ENCODE assay signal across 8 cellular contexts in genomic region chr21:41777934-41778815, GRCh38. TPM values are rescaled to one million over a fixed set of nuclear protein-coding genes. Genes with fewer than 3 reads are reported as not detected.
DNase-seq lines count a peak whose midpoint lies in the region; ATAC-seq, FAIRE-seq and TF ChIP-seq lines count a peak whose summit lies in the region.

No MANE protein-coding gene starts in this region.

- TF ChIP-seq POLR2A in HepG2 (IDR thresholded peaks at IDR 0.05; ENCODE audit: insufficient read depth in 1 of 2, low read depth in 2 of 2, low read length in 2 of 2), result no peak
- no peak for TF ChIP-seq POLR2A in tibial nerve (IDR thresholded peaks at IDR 0.05)

- H3K4me2 ChIP-seq in HepG2 (ENCODE audit: low read depth, low read length), result peak overlapping the region; percentile 87

- no peak overlapping the region for H2AFZ ChIP-seq in HepG2 (ENCODE audit: low read length)

- H3K27ac ChIP-seq in HepG2 (ENCODE audit: extremely low read length, insufficient read depth, low read length) (no peak overlapping the region), tibial nerve (peak overlapping the region in 1 of 4 donors; percentile 41)

- in situ Hi-C loops in HepG2 (cut with HindIII; ENCODE audit: extremely low pct_ligation_motif_present, low pct_unique_long_range_greater_than_20kb), result loop anchor here (5.0 kb wide), 1 partner anchor 166 kb away; no protein-coding TSS in a partner anchor

- H3K9me3 ChIP-seq in HepG2 (ENCODE audit: low read length) (no peaks in the 10 kb centered on the region), tibial nerve (no peaks in the 10 kb centered on the region)

- POLR2A ChIA-PET in HepG2 (lab: Yijun Ruan, JAX), result interaction anchor here (0.7 to 1.6 kb wide), 6 partner anchors 9 to 161 kb away, joined by 3 to 11 read pairs (median 3); no protein-coding TSS in a partner anchor

- H3K4me3 ChIP-seq in HepG2 (replicated peaks in 1 of 3; ENCODE audit: insufficient read depth in 1 of 3, low read depth in 2 of 3, low read length in 3 of 3), result no peak overlapping the region
- H3K4me3 ChIP-seq in tibial nerve, result peak overlapping the region in 1 of 4 donors; percentile 11

- DNase-seq in COLO668 (lab: John Stamatoyannopoulos, UW; ENCODE audit: unreplicated experiment), result peak; percentile 67
- peak; percentile 85 for DNase-seq in H4 (ENCODE audit: low spot score)
- DNase-seq in NCI-H748 (lab: John Stamatoyannopoulos, UW; ENCODE audit: unreplicated experiment), result peak; percentile 80
- DNase-seq in dermis blood vessel endothelial cell, result peak; percentile 84
- peak; percentile 51 for DNase-seq in HepG2 (ENCODE audit: low spot score)
- peak; percentile 81 to 96 for DNase-seq in tibial nerve (ENCODE audit: low spot score in 2 of 2)
- DNase-seq in NCI-H128 (lab: John Stamatoyannopoulos, UW; ENCODE audit: unreplicated experiment), result no peak
- DNase-seq in activated gamma-delta T cell treated with Interleukin-2 at 50 U/mL for 16 hours, result no peak

- no peaks in the 10 kb centered on the region for H3K79me2 ChIP-seq in HepG2 (ENCODE audit: insufficient read depth, low read length)

- H3K4me1 ChIP-seq in HepG2 (ENCODE audit: insufficient read depth, low read length) (peaks cover 41% of the 10 kb centered on the region), tibial nerve (peaks cover 0 to 9% (median 5%) of the 10 kb centered on the region in 4 donors)

- CTCF ChIA-PET in HepG2 (lab: Yijun Ruan, JAX; ENCODE audit: low intra/inter-chr PET ratio, low total read pairs), result interaction anchor here (0.7 to 4.1 kb wide), 5 partner anchors 10 to 166 kb away, joined by 3 to 51 read pairs (median 7); no protein-coding TSS in a partner anchor

- ATAC-seq in HepG2, result peak; percentile 75

- H4K20me1 ChIP-seq in HepG2 (ENCODE audit: insufficient read depth, low read length), result no peaks in the 10 kb centered on the region

- peak; percentile 21 for FAIRE-seq in HepG2 (lab: Jason Lieb, UNC)

- H3K36me3 ChIP-seq in HepG2 (replicated peaks in 1 of 2; ENCODE audit: control insufficient read depth in 1 of 2, insufficient read depth in 2 of 2, low read length in 2 of 2), result no peaks in the 10 kb centered on the region
- H3K36me3 ChIP-seq in tibial nerve, result no peaks in the 10 kb centered on the region

- TF ChIP-seq EP300 in HepG2 (IDR thresholded peaks at IDR 0.05; ENCODE audit: low read depth in 2 of 2, low read length in 2 of 2) (no peak), HepG2 (CRISPR knock-in tag; IDR thresholded peaks at IDR 0.05; ENCODE audit: borderline replicate concordance) (no peak), tibial nerve (IDR thresholded peaks at IDR 0.05) (peak in 1 of 2 donors; percentile 49)

- intact Hi-C loops in HepG2 (cut with micrococcal nuclease; ENCODE audit: unreplicated experiment), result loop anchor here (2.0 kb wide), 1 partner anchor 39 kb away; no protein-coding TSS in a partner anchor

- 51% methylated on average over 16 of the region's 45 CpGs for WGBS in HepG2 (ENCODE audit: low lambda C conversion rate)
- 20 to 22% methylated on average over 36 to 39 of the region's 45 CpGs for WGBS in tibial nerve, 2 donors

- BruUV-seq in HepG2 (replicated peaks; lab: Mats Ljungman, UMichigan), result no TSS peak

- TF ChIP-seq RAD21 in HepG2 (CRISPR knock-in tag; IDR thresholded peaks at IDR 0.05), result peak; percentile 89

- peaks cover 4 to 36% of the 10 kb centered on the region in 2 experiments for H3K27me3 ChIP-seq in HepG2 (ENCODE audit: control insufficient read depth in 1 of 2, insufficient read depth in 2 of 2, low read length in 2 of 2)
- H3K27me3 ChIP-seq in tibial nerve, result peaks cover 0 to 62% of the 10 kb centered on the region in 2 donors

- TF ChIP-seq CTCF in HepG2 (CRISPR knock-in tag; IDR thresholded peaks at IDR 0.05) (peak; percentile 90), tibial nerve (IDR thresholded peaks at IDR 0.05) (peak; percentile 85 to 95 (median 93))

- H3K9ac ChIP-seq in HepG2 (ENCODE audit: insufficient read depth, low read depth, low read length), result no peak overlapping the region

TF ChIP-seq in HepG2, 621 proteins besides CTCF, POLR2A, EP300 and RAD21 (continues in another document):
- TF ChIP-seq ZNF687 (CRISPR knock-in tag; IDR thresholded peaks at IDR 0.05) (peak; percentile 23; the same call in 1 of the 2 replicates), ESRRA (CRISPR knock-in tag; IDR thresholded peaks at IDR 0.05; ENCODE audit: low read depth) (no peak), STAG1 (CRISPR knock-in tag; IDR thresholded peaks at IDR 0.05) (peak; percentile 89), PITX1 (CRISPR knock-in tag; IDR thresholded peaks at IDR 0.05) (peak; percentile 22; the same call in 1 of the 2 replicates), NONO (IDR thresholded peaks at IDR 0.05) (no peak), NONO (CRISPR knock-in tag; conservative IDR thresholded peaks at IDR 0.05) (no peak), XRCC5 (optimal IDR thresholded peaks at IDR 0.05; ENCODE audit: low read length) (peak; percentile 73), AGO1 (IDR thresholded peaks at IDR 0.05; ENCODE audit: low read depth, low read length, poor library complexity, severe bottlenecking) (peak; percentile 61), FOSL2 (CRISPR knock-in tag; IDR thresholded peaks at IDR 0.05) (peak; percentile 24; the same call in 1 of the 2 replicates), NFKB2 (CRISPR knock-in tag; IDR thresholded peaks at IDR 0.05; ENCODE audit: borderline replicate concordance) (peak; percentile 43; the same call in 1 of the 2 replicates), ZNF580 (CRISPR knock-in tag; IDR thresholded peaks at IDR 0.05; ENCODE audit: borderline replicate concordance, low read depth) (no peak), ZNF3 (CRISPR knock-in tag; IDR thresholded peaks at IDR 0.05) (peak; percentile 74; the same call in 1 of the 2 replicates), SMAD1 (CRISPR knock-in tag; IDR thresholded peaks at IDR 0.05; ENCODE audit: borderline replicate concordance, low read depth) (no peak)

RNA-seq across cellular contexts. Expression of gene RIPK4, which starts 11.3 kb away (rescaled TPM):
- total RNA-seq in H4 (2014; rRNA removed; shearing (Covaris generic)), result 16.5 and 19.8 TPM in 2 replicates
- total RNA-seq in dermis blood vessel endothelial cell (0.09 and 0.51 TPM in 2 replicates), HepG2 (2016; rRNA removed; fragmentation: Illumina TruSeq; extraction: Trizol) (4.9 and 5.3 TPM in 2 replicates), tibial nerve (1 to 10 TPM in 3 of 4 donors, under 1 TPM in 1; 0.66 to 1.6 (median 1.2) TPM)
- 0.51 and 0.71 TPM in 2 replicates for total RNA-seq in HepG2 (2016; cell fraction: cytosol; rRNA removed; fragmentation: Illumina TruSeq; extraction: Trizol; ENCODE audit: low read depth)
- total RNA-seq in HepG2 (2016; cell fraction: insoluble cytoplasmic fraction; rRNA removed; fragmentation: Illumina TruSeq; extraction: Trizol), result 4.4 and 5.2 TPM in 2 replicates
- 2.1 and 2.3 TPM in 2 replicates for total RNA-seq in HepG2 (2016; cell fraction: membrane; rRNA removed; fragmentation: Illumina TruSeq; extraction: Trizol)
- total RNA-seq in HepG2 (2016; cell fraction: nucleus; rRNA removed; fragmentation: Illumina TruSeq; extraction: Trizol), result 3.5 and 4.3 TPM in 2 replicates
- 3.1 and 3.7 TPM in 2 replicates for polyA plus RNA-seq in HepG2 (2011; rRNA removed)
- 2.8 TPM in 2 replicates for polyA plus RNA-seq in HepG2 (2011; cell fraction: cytosol; rRNA removed)
- polyA plus RNA-seq in HepG2 (2011; cell fraction: nucleus; rRNA removed), result 11.6 and 15.3 TPM in 2 replicates
- 5.1 and 8.2 TPM in 2 replicates for polyA plus RNA-seq in HepG2 (2012)
- 0.29 and 0.38 TPM in 2 replicates for polyA plus RNA-seq in HepG2 (2016; cell fraction: cytosol; fragmentation: Illumina TruSeq; extraction: Trizol; ENCODE audit: low read depth)
- polyA plus RNA-seq in HepG2 (2016; cell fraction: insoluble cytoplasmic fraction; fragmentation: Illumina TruSeq; extraction: Trizol; ENCODE audit: low read depth), result 3.7 and 4.2 TPM in 2 replicates
- 0.65 and 1.0 TPM in 2 replicates for polyA plus RNA-seq in HepG2 (2016; cell fraction: membrane; fragmentation: Illumina TruSeq; extraction: Trizol; ENCODE audit: low read depth)
- 6.2 and 7.7 TPM in 2 replicates for polyA plus RNA-seq in HepG2 (2016; cell fraction: nucleus; fragmentation: Illumina TruSeq; extraction: Trizol; ENCODE audit: insufficient read depth, low read depth)
- 0.70 and 14.5 TPM in 2 replicates for polyA minus RNA-seq in HepG2 (2011; rRNA and poly(A)+ RNA removed; ENCODE audit: low replicate concordance)
- polyA minus RNA-seq in HepG2 (2011; cell fraction: cytosol; rRNA and poly(A)+ RNA removed), result 6.3 and 8.3 TPM in 2 replicates
- polyA minus RNA-seq in HepG2 (2011; cell fraction: nucleus; rRNA and poly(A)+ RNA removed), result 4.6 and 8.5 TPM in 2 replicates

Comparison
In these comparisons a context has a peak if more than half of its experiments do, and no peak if none do; other contexts are left out.
1. DNase-seq: peak in COLO668 (single experiment), H4 (single experiment), NCI-H748 (single experiment), dermis blood vessel endothelial cell (single experiment), HepG2 (single experiment) and tibial nerve (2 of 2); none in NCI-H128 (single experiment) and activated gamma-delta T cell treated with Interleukin-2 at 50 U/mL for 16 hours (single experiment).